In the genomic region with DNA sequence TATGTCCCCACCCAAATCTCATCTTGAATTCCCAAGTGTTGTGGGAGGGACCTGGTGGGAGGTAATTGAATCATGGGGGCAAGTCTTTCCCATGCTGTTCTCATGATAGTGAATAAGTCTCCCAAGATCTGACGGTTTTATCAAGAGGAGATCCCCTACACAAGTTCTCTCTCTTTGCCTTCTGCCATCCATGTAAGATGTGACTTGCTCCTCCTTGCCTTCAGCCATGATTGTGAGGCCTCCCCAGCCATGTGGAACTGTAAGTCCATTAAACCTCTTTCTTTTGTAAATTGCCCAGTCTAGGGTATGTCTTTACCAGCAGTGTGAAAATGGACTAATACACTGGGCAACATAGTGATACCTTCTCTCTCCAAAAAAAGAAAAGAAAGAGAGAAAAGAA, we compare ENCODE assay signal across 17 cellular contexts. TPM values are rescaled to one million over a fixed set of nuclear protein-coding genes. Genes with fewer than 3 reads are reported as not detected.
"Had no signal": no experiment of that assay in that cellular context is flagged by ENCODE, and none has a peak within 500 bp of the region (broad histone marks: within the 10 kb centered on the region; RNA-seq: fewer than 3 reads in every experiment).

No MANE protein-coding gene starts in this region.

RNA-seq across cellular contexts. Expression of a gene that starts 21.2 kb away (rescaled TPM):
- total RNA-seq: dermis blood vessel endothelial cell, esophagus mucosa, esophagus squamous epithelium, gastrocnemius medialis, glomerular endothelial cell, heart right ventricle, kidney epithelial cell, left cardiac atrium, left lung, left ventricle myocardium superior, lower leg skin, lower lobe of right lung, lung microvascular endothelial cell, mesenteric fat pad, mesothelial cell of epicardium, myocyte had no signal
- polyA plus RNA-seq: heart right ventricle, keratinocyte had no signal
